25 cellular contexts compared by ENCODE assay signal in genomic region chr11:130638048-130638447, GRCh38.
A peak's percentile ranks its signal among the peaks of the same experiment; 100 is the strongest.
DNase-seq lines count a peak whose midpoint lies in the region; ATAC-seq and TF ChIP-seq lines count a peak whose summit lies in the region.
"Had no signal": no experiment of that assay in that cellular context is flagged by ENCODE, and none has a peak within 500 bp of the region (broad histone marks: within the 10 kb centered on the region; RNA-seq: fewer than 3 reads in every experiment).

No MANE protein-coding gene starts in this region.

- DNase-seq in A172 (ENCODE audit: low spot score), result peak; percentile 59
- DNase-seq in IMR-90, result no peak
- no peak for DNase-seq in RWPE2 (ENCODE audit: low spot score)
- peak; percentile 47 for DNase-seq in mesenchymal stem cell
- no peak for DNase-seq in stimulated activated CD4-positive, alpha-beta T cell treated with anti-CD3 and anti-CD28 coated beads, Interleukin-2, amount 100 ng/mL, for 24 hours
- no peak for DNase-seq in activated effector memory CD4-positive, alpha-beta T cell treated with anti-CD3 and anti-CD28 coated beads, Interleukin-2, amount 50 U/mL, for 16 hours
- DNase-seq: activated CD4-positive, alpha-beta memory T cell treated with anti-CD3 and anti-CD28 coated beads for 36 hours; activated CD8-positive, alpha-beta memory T cell treated with anti-CD3 and anti-CD28 coated beads, Interleukin-2, amount 50 U/mL, for 48 hours; Caco-2; H7; left cardiac atrium; mesendoderm; NCI-H1417; NCI-H510A treated with DMSO at 0.1 percent for 48 hours; pancreas; right cardiac atrium; spleen; stimulated activated CD4-positive, alpha-beta T cell treated with anti-CD3 and anti-CD28 coated beads, Interleukin-4, amount 100 ng/mL, for 1 hour; stimulated activated naive B cell treated with anti-CD40 and anti-IgM and Interleukin-4, amounts not matched to agents 10 μg/mL and 1 μg/mL and 100 μg/mL, for 72 hours had no signal

- H3K56ac ChIP-seq in IMR-90 (ENCODE audit: extremely low read depth, insufficient read depth, low read length), result no peak overlapping the region

- H4K5ac ChIP-seq in IMR-90 (ENCODE audit: low read depth, low read length), result no peak overlapping the region

- CTCF ChIA-PET in IMR-90 (lab: Yijun Ruan, JAX), result no interaction called here

- H3K36me3 ChIP-seq in IMR-90 (ENCODE audit: control insufficient read depth, insufficient read depth, low read length) (no peaks in the 10 kb centered on the region), RWPE2 (ENCODE audit: low read depth) (no peaks in the 10 kb centered on the region), mesenchymal stem cell (ENCODE audit: control insufficient read depth in 1 of 2, insufficient read depth in 2 of 2, low read depth in 1 of 2, low read length in 2 of 2) (no peaks in the 10 kb centered on the region)
- H3K36me3 ChIP-seq: BLaER1 treated with 17β-estradiol and CSF1 and Interleukin-3, amounts not matched to agents 10 nM and 100 nM; pancreas; spleen; suprapubic skin had no signal

- no peaks in the 10 kb centered on the region for H4K20me1 ChIP-seq in IMR-90 (ENCODE audit: insufficient read depth, low read length)
- H4K20me1 ChIP-seq: BLaER1 treated with 17β-estradiol and CSF1 and Interleukin-3, amounts not matched to agents 10 nM and 100 nM had no signal

- H2BK12ac ChIP-seq in mesenchymal stem cell (ENCODE audit: low read length in 2 of 2), result no peak overlapping the region

- peaks cover 29% of the 10 kb centered on the region for H3K9me1 ChIP-seq in IMR-90 (ENCODE audit: insufficient read depth, low read length)

- H3K27me3 ChIP-seq in IMR-90 (ENCODE audit: control insufficient read depth, insufficient read depth, low read length) (no peaks in the 10 kb centered on the region), RWPE2 (ENCODE audit: insufficient read depth, poor library complexity, severe bottlenecking) (no peaks in the 10 kb centered on the region), mesenchymal stem cell (ENCODE audit: control insufficient read depth in 1 of 2, insufficient read depth in 1 of 2, low read length in 2 of 2) (no peaks in the 10 kb centered on the region)
- H3K27me3 ChIP-seq: BLaER1 treated with 17β-estradiol and CSF1 and Interleukin-3, amounts not matched to agents 10 nM and 100 nM; pancreas; suprapubic skin had no signal

- peak overlapping the region; percentile 54 for H3K18ac ChIP-seq in IMR-90 (ENCODE audit: low read depth, low read length)
- peak overlapping the region in 1 of 2 experiments; percentile 37 for H3K18ac ChIP-seq in mesenchymal stem cell (ENCODE audit: low read depth in 1 of 2, low read length in 2 of 2)

- no peak overlapping the region for H3K27ac ChIP-seq in IMR-90 (ENCODE audit: insufficient read depth, low read length)
- peak overlapping the region; percentile 83 for H3K27ac ChIP-seq in RWPE2 (ENCODE audit: poor library complexity, severe bottlenecking)
- H3K27ac ChIP-seq in mesenchymal stem cell (ENCODE audit: low read length, poor library complexity, severe bottlenecking), result no peak overlapping the region
- H3K27ac ChIP-seq: BLaER1 treated with 17β-estradiol and CSF1 and Interleukin-3, amounts not matched to agents 10 nM and 100 nM; pancreas; spleen; suprapubic skin had no signal

- no peak overlapping the region for H3K4me3 ChIP-seq in IMR-90 (ENCODE audit: insufficient read depth, low read depth, low read length)
- H3K4me3 ChIP-seq in RWPE2 (ENCODE audit: severe bottlenecking), result no peak overlapping the region
- H3K4me3 ChIP-seq in mesenchymal stem cell (ENCODE audit: insufficient read depth in 1 of 2, low read depth in 1 of 2, low read length in 2 of 2), result no peak overlapping the region
- H3K4me3 ChIP-seq: BLaER1 treated with 17β-estradiol and CSF1 and Interleukin-3, amounts not matched to agents 10 nM and 100 nM; pancreas; spleen; suprapubic skin had no signal

- H3K9ac ChIP-seq in IMR-90 (ENCODE audit: low read depth, low read length), result no peak overlapping the region
- no peak overlapping the region for H3K9ac ChIP-seq in mesenchymal stem cell (ENCODE audit: low read length)
- H3K9ac ChIP-seq: BLaER1 treated with 17β-estradiol and CSF1 and Interleukin-3, amounts not matched to agents 10 nM and 100 nM had no signal

- POLR2A ChIA-PET in IMR-90 (lab: Charles Lee; ENCODE audit: unreplicated experiment), result no interaction called here

- H2BK15ac ChIP-seq in IMR-90 (ENCODE audit: low read depth, low read length) (peak overlapping the region; percentile 11; the same call in 1 of the 3 replicates), mesenchymal stem cell (ENCODE audit: low read depth, poor library complexity, severe bottlenecking) (no peak overlapping the region)

- H3K23ac ChIP-seq in IMR-90 (ENCODE audit: low read depth, low read length) (no peak overlapping the region), mesenchymal stem cell (ENCODE audit: low read length in 2 of 2) (no peak overlapping the region)

- TF ChIP-seq CTCF in IMR-90 (conservative IDR thresholded peaks at IDR 0.05; ENCODE audit: low read depth, low read length) (no peak), RWPE2 (IDR thresholded peaks at IDR 0.05; ENCODE audit: poor library complexity, severe bottlenecking) (no peak)

- H2AK5ac ChIP-seq in IMR-90 (ENCODE audit: low read depth, low read length) (no peak overlapping the region), mesenchymal stem cell (ENCODE audit: low read length, severe bottlenecking) (peak overlapping the region; percentile 57)

- H2BK120ac ChIP-seq in IMR-90 (ENCODE audit: low read depth, low read length), result peak overlapping the region; percentile 44
- no peak overlapping the region for H2BK120ac ChIP-seq in mesenchymal stem cell (ENCODE audit: low read depth, low read length)

- no peak for TF ChIP-seq POLR2A in IMR-90 (IDR thresholded peaks at IDR 0.05; ENCODE audit: low read depth, low read length)

- peak overlapping the region; percentile 11; the same call in 1 of the 2 replicates for H3K4ac ChIP-seq in IMR-90 (ENCODE audit: low read depth, low read length)
- H3K4ac ChIP-seq in mesenchymal stem cell (ENCODE audit: low read depth in 1 of 2, low read length in 2 of 2), result no peak overlapping the region

- no peak for TF ChIP-seq RAD21 in IMR-90 (IDR thresholded peaks at IDR 0.05; ENCODE audit: low read length)

- intact Hi-C loops in IMR-90 (cut with micrococcal nuclease), result loop anchor here (5.0 kb wide), 2 partner anchors 161 to 189 kb away; no protein-coding TSS in a partner anchor

- no TSS peak for BruUV-seq in IMR-90 (replicated peaks; lab: Mats Ljungman, UMichigan)

- no peak overlapping the region for H4K91ac ChIP-seq in IMR-90 (ENCODE audit: insufficient read depth, low read depth, low read length)
- H4K91ac ChIP-seq in mesenchymal stem cell (ENCODE audit: low read length), result no peak overlapping the region

- H2BK20ac ChIP-seq in IMR-90 (ENCODE audit: low read depth, low read length), result peak overlapping the region; percentile 47; the same call in 1 of the 2 replicates

- ATAC-seq in IMR-90 (ENCODE audit: low read depth), result no peak
- ATAC-seq in RWPE2 (ENCODE audit: low read depth), result no peak
- ATAC-seq in HG03520 (IDR thresholded peaks at IDR 0.05; ENCODE audit: unreplicated experiment), result no peak
- ATAC-seq in HG03159 (IDR thresholded peaks at IDR 0.05; ENCODE audit: unreplicated experiment), result no peak
- ATAC-seq: activated naive CD4-positive, alpha-beta T cell treated with anti-CD3 and anti-CD28 coated beads, Interleukin-2, amount 50 U/mL, for 72 hours; activated T-helper 17 cell treated with anti-CD3 and anti-CD28 coated beads, Interleukin-2, amount 50 U/mL, for 72 hours; left cardiac atrium; right cardiac atrium; stimulated activated naive B cell treated with anti-CD40 and anti-IgM and Interleukin-4, amounts not matched to agents 10 μg/mL and 1 μg/mL and 100 μg/mL, for 72 hours had no signal

- WGBS in IMR-90 (ENCODE audit: extremely low coverage in 2 of 2, insufficient read length in 1 of 2), 2 experiments, result no CpG with 5 or more reads among the region's 5 CpGs
- 10% methylated on average over 4 of the region's 5 CpGs for WGBS in mesenchymal stem cell

- no peak overlapping the region for H4K8ac ChIP-seq in IMR-90 (ENCODE audit: low read depth in 2 of 2, low read length in 2 of 2)
- no peak overlapping the region for H4K8ac ChIP-seq in mesenchymal stem cell (ENCODE audit: low read length)

- H3K4me1 ChIP-seq in IMR-90 (ENCODE audit: control insufficient read depth, insufficient read depth, low read length) (peaks cover 30% of the 10 kb centered on the region), RWPE2 (ENCODE audit: insufficient read depth, poor library complexity, severe bottlenecking) (peaks cover 44% of the 10 kb centered on the region), mesenchymal stem cell (ENCODE audit: control insufficient read depth, insufficient read depth, low read depth, low read length) (peaks cover 27% of the 10 kb centered on the region)
- H3K4me1 ChIP-seq: pancreas, suprapubic skin had no signal

- in situ Hi-C loops in IMR-90 (cut with MboI; ENCODE audit: low sequenced_read_pairs), result no loop called here

- H3K14ac ChIP-seq in IMR-90 (replicated peaks; ENCODE audit: low read depth, low read length), result no peak overlapping the region
- H3K14ac ChIP-seq in mesenchymal stem cell (ENCODE audit: low read length in 2 of 2), result no peak overlapping the region

- H2BK5ac ChIP-seq in IMR-90 (ENCODE audit: low read depth, low read length, poor library complexity, severe bottlenecking), result no peak overlapping the region
- H2BK5ac ChIP-seq in mesenchymal stem cell (ENCODE audit: low read depth, low read length, poor library complexity, severe bottlenecking), result no peak overlapping the region

- H3K9me3 ChIP-seq in IMR-90 (ENCODE audit: control insufficient read depth, insufficient read depth, low read length) (no peaks in the 10 kb centered on the region), RWPE2 (ENCODE audit: severe bottlenecking) (no peaks in the 10 kb centered on the region), mesenchymal stem cell (ENCODE audit: control insufficient read depth, low read length) (no peaks in the 10 kb centered on the region)
- H3K9me3 ChIP-seq: BLaER1 treated with 17β-estradiol and CSF1 and Interleukin-3, amounts not matched to agents 10 nM and 100 nM; Caco-2; pancreas; spleen; suprapubic skin had no signal

- no peak overlapping the region for H3K4me2 ChIP-seq in IMR-90 (ENCODE audit: low read depth, low read length)
- H3K4me2 ChIP-seq in mesenchymal stem cell (ENCODE audit: low read length, poor library complexity, severe bottlenecking), result no peak overlapping the region
- H3K4me2 ChIP-seq: BLaER1 treated with 17β-estradiol and CSF1 and Interleukin-3, amounts not matched to agents 10 nM and 100 nM had no signal

- H3K79me1 ChIP-seq in IMR-90 (ENCODE audit: low read depth in 1 of 2, low read length in 2 of 2) (no peaks in the 10 kb centered on the region), mesenchymal stem cell (replicated peaks; ENCODE audit: low read length, poor library complexity, severe bottlenecking) (no peaks in the 10 kb centered on the region)

- H2AK9ac ChIP-seq in IMR-90 (replicated peaks; ENCODE audit: low read depth, low read length, poor library complexity), result no peak overlapping the region

- dilution Hi-C loops in IMR-90 (cut with HindIII; ENCODE audit: low sequenced_read_pairs, unreplicated experiment), result no loop called here

- H2AFZ ChIP-seq in IMR-90 (replicated peaks; ENCODE audit: low read length, poor library complexity), result no peak overlapping the region
- H2AFZ ChIP-seq in mesenchymal stem cell (ENCODE audit: low read depth, low read length), result no peak overlapping the region

Comparison
In these comparisons a context has a peak if more than half of its experiments do, and no peak if none do; other contexts are left out.
1. DNase-seq: peak in A172 (single experiment) and mesenchymal stem cell (single experiment); none in IMR-90 (single experiment), RWPE2 (single experiment), stimulated activated CD4-positive, alpha-beta T cell treated with anti-CD3 and anti-CD28 coated beads, Interleukin-2, amount 100 ng/mL, for 24 hours (0 of 2) and activated effector memory CD4-positive, alpha-beta T cell treated with anti-CD3 and anti-CD28 coated beads, Interleukin-2, amount 50 U/mL, for 16 hours (single experiment).